9 cellular contexts compared by ENCODE assay signal in the genomic region with DNA sequence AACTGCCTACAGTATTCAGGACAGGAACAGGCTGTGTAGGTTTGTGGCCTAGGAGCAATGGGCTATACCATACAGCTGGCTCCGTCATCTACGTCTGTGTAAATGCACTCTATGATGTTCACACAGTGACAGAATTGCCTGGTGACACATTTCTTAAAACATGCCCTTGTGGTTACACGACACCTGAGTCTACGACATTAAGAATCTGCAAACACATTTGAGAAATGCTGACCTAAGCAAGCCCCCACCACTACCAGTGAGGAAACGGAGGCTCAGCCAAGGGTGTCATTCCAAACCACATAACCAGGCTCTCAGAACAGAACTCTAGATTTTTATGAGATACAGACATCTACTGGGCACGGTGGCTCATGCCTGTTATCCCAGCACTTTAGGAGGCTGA. TPM values are rescaled to one million over a fixed set of nuclear protein-coding genes. Genes with fewer than 3 reads are reported as not detected.
DNase-seq lines count a peak whose midpoint lies in the region; ATAC-seq, FAIRE-seq and TF ChIP-seq lines count a peak whose summit lies in the region.
"Had no signal": no experiment of that assay in that cellular context is flagged by ENCODE, and none has a peak within 500 bp of the region (broad histone marks: within the 10 kb centered on the region; RNA-seq: fewer than 3 reads in every experiment).

No MANE protein-coding gene starts in this region.

- intact Hi-C loops in psoas muscle (cut with DNase I): no loop called here

- TF ChIP-seq CTCF in A549 (IDR thresholded peaks at IDR 0.05) (no peak), psoas muscle (IDR thresholded peaks at IDR 0.05) (no peak), osteocyte (IDR thresholded peaks at IDR 0.05) (no peak)

- peaks cover 51% of the 10 kb centered on the region for H3K36me3 Mint-ChIP-seq in osteocyte (ENCODE audit: unreplicated experiment)

- no peaks in the 10 kb centered on the region for H3K27me3 Mint-ChIP-seq in osteocyte (ENCODE audit: unreplicated experiment)

- H3K36me3 ChIP-seq in psoas muscle (ENCODE audit: insufficient read depth in 1 of 2, low read depth in 1 of 2): peaks cover 15 to 100% of the 10 kb centered on the region in 2 donors

- H3K4me3 ChIP-seq in A549: no peak overlapping the region
- H3K4me3 ChIP-seq in psoas muscle: no peak overlapping the region

- H3K27ac ChIP-seq in A549 (no peak overlapping the region), psoas muscle (peak overlapping the region; percentile 39)

- no peak overlapping the region for H3K27ac Mint-ChIP-seq in osteocyte (ENCODE audit: unreplicated experiment)

- no peaks in the 10 kb centered on the region for H3K27me3 ChIP-seq in psoas muscle (ENCODE audit: insufficient read depth in 3 of 3, low read length in 2 of 3)

- H3K4me1 ChIP-seq in A549: no peaks in the 10 kb centered on the region
- peaks cover 7% of the 10 kb centered on the region for H3K4me1 ChIP-seq in psoas muscle

- CTCF ChIA-PET in A549 (lab: Yijun Ruan, JAX): no interaction called here

- ATAC-seq in A549 (no peak), psoas muscle (peak; percentile 20 to 83 (median 68))

- no peak for TF ChIP-seq POLR2A in A549 (IDR thresholded peaks at IDR 0.05; ENCODE audit: low read length)

- no peak for TF ChIP-seq EP300 in A549 (IDR thresholded peaks at IDR 0.05)

- no peak for FAIRE-seq in A549 (lab: Jason Lieb, UNC)

- TF ChIP-seq RAD21 in A549 (conservative IDR thresholded peaks at IDR 0.05 in 1 of 2, IDR thresholded peaks at IDR 0.05 in 1 of 2): no peak

- DNase-seq in A549 (ENCODE audit: low read depth in 1 of 2, low spot score in 1 of 2) (no peak), T-helper 9 cell (peak; percentile 63), psoas muscle (peak in 1 of 2 donors; percentile 24), NCI-H1417 treated with DMSO at 0.1 percent for 48 hours (lab: John Stamatoyannopoulos, UW) (no peak), osteocyte (ENCODE audit: extremely low spot score, unreplicated experiment) (no peak), DMS153 (lab: John Stamatoyannopoulos, UW) (no peak), NCI-H82 treated with DMSO at 0.1 percent for 48 hours (lab: John Stamatoyannopoulos, UW; ENCODE audit: unreplicated experiment) (no peak)
- peak; percentile 50 for DNase-seq in activated T-helper 9 cell treated with anti-CD3 and anti-CD28 coated beads, Interleukin-2, amount 50 U/mL, for 16 hours (ENCODE audit: low read depth)

- no peaks in the 10 kb centered on the region for H3K9me3 ChIP-seq in A549
- no peaks in the 10 kb centered on the region for H3K9me3 ChIP-seq in psoas muscle

- POLR2A ChIA-PET in A549 (lab: Yijun Ruan, JAX): no interaction called here

- 95% methylated on average over 6 of the region's 6 CpGs for WGBS in A549 (ENCODE audit: missing lambda C conversion rate)
- 29 to 64% (median 31%) methylated on average over 6 of the region's 6 CpGs for WGBS in psoas muscle, 3 donors

- H3K4me2 ChIP-seq in A549: no peak overlapping the region

- no peak overlapping the region for H3K4me3 Mint-ChIP-seq in osteocyte (ENCODE audit: unreplicated experiment)
- H3K4me3 Mint-ChIP-seq: neural crest cell had no signal

- no peaks in the 10 kb centered on the region for H3K9me3 Mint-ChIP-seq in osteocyte (ENCODE audit: unreplicated experiment)
- H3K9me3 Mint-ChIP-seq: neural crest cell had no signal

- no peaks in the 10 kb centered on the region for H3K4me1 Mint-ChIP-seq in osteocyte (ENCODE audit: unreplicated experiment)
- H3K4me1 Mint-ChIP-seq: neural crest cell had no signal

TF ChIP-seq in A549, 52 proteins besides CTCF, POLR2A, EP300 and RAD21:
- peak; percentile 89 for TF ChIP-seq MAFK (IDR thresholded peaks at IDR 0.05; ENCODE audit: partially characterized antibody)
- no peak for TF ChIP-seq EHF (CRISPR knock-in tag; IDR thresholded peaks at IDR 0.05)

RNA-seq across cellular contexts. Expression of a gene that starts 23.5 kb away (rescaled TPM):
- polyA plus RNA-seq in A549 (2011; rRNA removed) (49.0 and 59.0 TPM in 2 replicates), A549 (2017; fragmentation: RNase III; extraction: RNeasy Plus Mini Kit Qiagen cat#74134 plus additional on column Dnase treatment) (40.7 to 43.8 TPM (median 41.1 TPM) in 3 replicates), psoas muscle (10 to 100 TPM; 14.0 to 23.7 (median 20.6) TPM)
- polyA plus RNA-seq in A549 (2012; cell fraction: cytosol; rRNA removed): 41.6 and 47.2 TPM in 2 replicates
- 118 and 157 TPM in 2 replicates for polyA plus RNA-seq in A549 (2012; cell fraction: nucleus; rRNA removed)
- 79.8 and 90.9 TPM in 2 replicates for polyA minus RNA-seq in A549 (2011; rRNA and poly(A)+ RNA removed)
- total RNA-seq in psoas muscle (10 to 100 TPM; 24.2 to 40.5 (median 28.8) TPM), osteocyte (56.2 and 66.7 TPM in 2 replicates)

RNA-seq across cellular contexts. Expression of a gene that starts 35.0 kb away (rescaled TPM):
- polyA plus RNA-seq in A549 (2011; rRNA removed) (36.0 and 38.5 TPM in 2 replicates), A549 (2017; fragmentation: RNase III; extraction: RNeasy Plus Mini Kit Qiagen cat#74134 plus additional on column Dnase treatment) (45.9 to 54.3 TPM (median 46.2 TPM) in 3 replicates), psoas muscle (10 to 100 TPM; 18.7 to 38.0 (median 23.9) TPM)
- 27.3 and 34.2 TPM in 2 replicates for polyA plus RNA-seq in A549 (2012; cell fraction: cytosol; rRNA removed)
- polyA plus RNA-seq in A549 (2012; cell fraction: nucleus; rRNA removed): 72.4 and 88.1 TPM in 2 replicates
- polyA minus RNA-seq in A549 (2011; rRNA and poly(A)+ RNA removed): 32.0 and 37.1 TPM in 2 replicates
- total RNA-seq in psoas muscle (10 to 100 TPM; 25.6 to 40.4 (median 34.0) TPM), osteocyte (113 and 123 TPM in 2 replicates)

Comparison
In these comparisons a context has a peak if more than half of its experiments do, and no peak if none do; other contexts are left out.
1. ATAC-seq: peak in psoas muscle (4 of 4); none in A549 (0 of 2).
2. DNase-seq: peak in T-helper 9 cell (single experiment) and activated T-helper 9 cell treated with anti-CD3 and anti-CD28 coated beads, Interleukin-2, amount 50 U/mL, for 16 hours (single experiment); none in A549 (0 of 2), NCI-H1417 treated with DMSO at 0.1 percent for 48 hours (single experiment), osteocyte (single experiment), DMS153 (single experiment) and NCI-H82 treated with DMSO at 0.1 percent for 48 hours (single experiment).